ENCODE assay signal across 19 cellular contexts in the genomic region with DNA sequence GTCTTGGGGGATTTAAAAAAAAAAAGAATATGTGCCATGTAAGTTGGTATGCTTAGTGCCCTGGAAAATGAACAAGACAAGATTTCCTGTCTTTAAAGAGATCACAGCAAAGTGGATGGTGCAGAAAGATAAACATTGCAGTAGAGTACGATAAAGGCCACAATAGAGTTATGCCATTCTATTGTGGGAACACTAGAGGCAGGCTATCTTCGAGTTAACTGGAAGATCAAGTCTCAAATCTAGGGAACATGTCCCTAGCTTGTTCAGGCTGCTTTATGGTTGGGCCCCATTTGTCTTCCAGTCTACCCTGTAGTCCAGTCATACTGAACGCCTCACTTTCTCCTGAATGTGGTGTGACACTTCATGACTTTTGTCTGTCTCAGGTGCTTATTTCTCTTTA. TPM values are rescaled to one million over a fixed set of nuclear protein-coding genes. Genes with fewer than 3 reads are reported as not detected.
DNase-seq lines count a peak whose midpoint lies in the region; ATAC-seq and TF ChIP-seq lines count a peak whose summit lies in the region.
"Had no signal": no experiment of that assay in that cellular context is flagged by ENCODE, and none has a peak within 500 bp of the region (broad histone marks: within the 10 kb centered on the region; RNA-seq: fewer than 3 reads in every experiment).

No MANE protein-coding gene starts in this region.

- H3K27me3 Mint-ChIP-seq in CD4-positive, alpha-beta T cell = no peaks in the 10 kb centered on the region
- H3K27me3 Mint-ChIP-seq: CD4-positive, CD25-positive, alpha-beta regulatory T cell had no signal

- ATAC-seq in CD4-positive, alpha-beta T cell (ENCODE audit: poor library complexity) = no peak
- no peak for ATAC-seq in Panc1
- no peak for ATAC-seq in GM21825 (IDR thresholded peaks at IDR 0.05; ENCODE audit: unreplicated experiment)

- POLR2A ChIA-PET in A673 (lab: Charles Lee; ENCODE audit: low non-redundant PET) = no interaction called here
- POLR2A ChIA-PET in CD4-positive, alpha-beta T cell (lab: Charles Lee) = interaction anchor here (0.7 kb wide), 2 partner anchors 33 to 880 kb away, joined by 3 read pairs; no protein-coding TSS in a partner anchor
- POLR2A ChIA-PET in Panc1 (lab: Charles Lee) = interaction anchor here (0.5 kb wide), 1 partner anchor 209 kb away, joined by 11 read pairs; no protein-coding TSS in a partner anchor

- peaks cover 28% of the 10 kb centered on the region for H3K36me3 Mint-ChIP-seq in CD4-positive, alpha-beta T cell (ENCODE audit: low read depth)

- intact Hi-C loops in A673 (cut with micrococcal nuclease; ENCODE audit: unreplicated experiment) = no loop called here
- intact Hi-C loops in CD4-positive, alpha-beta T cell (cut with DNase I, micrococcal nuclease) = loop anchor here in 1 of 2 experiments (10.0 kb wide), 1 partner anchor 92 kb away; a partner anchor contains a TSS
- intact Hi-C loops in Panc1 (cut with micrococcal nuclease; ENCODE audit: unreplicated experiment) = no loop called here

- TF ChIP-seq CTCF in A673 (conservative IDR thresholded peaks at IDR 0.05; ENCODE audit: low read depth, low read length) (peak; percentile 30; the same call in 1 of the 2 replicates), Panc1 (IDR thresholded peaks at IDR 0.05) (peak; percentile 34), fibroblast of mammary gland (conservative IDR thresholded peaks at IDR 0.05; ENCODE audit: control insufficient read depth, insufficient read depth, low read depth, low read length) (peak; percentile 6)
- TF ChIP-seq CTCF in CD4-positive, alpha-beta T cell (IDR thresholded peaks at IDR 0.05) = no peak

- in situ Hi-C loops in Panc1 (cut with HindIII; ENCODE audit: low pct_unique_long_range_greater_than_20kb, low sequenced_read_pairs) = no loop called here

- H3K27me3 ChIP-seq in A673 (replicated peaks; ENCODE audit: insufficient read depth, low read depth, low read length, poor library complexity) (no peaks in the 10 kb centered on the region), Panc1 (ENCODE audit: control insufficient read depth, insufficient read depth, low read length) (no peaks in the 10 kb centered on the region)
- no peaks in the 10 kb centered on the region for H3K27me3 ChIP-seq in CD4-positive, alpha-beta T cell (ENCODE audit: control insufficient read depth, insufficient read depth, low read length)
- H3K27me3 ChIP-seq: hepatocyte had no signal

- BruUV-seq in A673 (replicated peaks; lab: Mats Ljungman, UMichigan) (no TSS peak), Panc1 (replicated peaks; lab: Mats Ljungman, UMichigan) (no TSS peak)

- H3K4me3 ChIP-seq in A673 (ENCODE audit: low read depth, low read length, poor library complexity, severe bottlenecking) = no peak overlapping the region
- no peak overlapping the region for H3K4me3 ChIP-seq in Panc1 (ENCODE audit: low read depth in 2 of 2, low read length in 2 of 2)
- H3K4me3 ChIP-seq in fibroblast of mammary gland (ENCODE audit: control insufficient read depth, low read depth, low read length) = no peak overlapping the region
- H3K4me3 ChIP-seq: hepatocyte had no signal

- no peak overlapping the region for H3K4me3 Mint-ChIP-seq in CD4-positive, alpha-beta T cell
- H3K4me3 Mint-ChIP-seq: CD4-positive, CD25-positive, alpha-beta regulatory T cell had no signal

- H3K4me1 Mint-ChIP-seq in CD4-positive, alpha-beta T cell (ENCODE audit: low read depth) = no peaks in the 10 kb centered on the region

- CTCF ChIA-PET in A673 (lab: Charles Lee) (no interaction called here), Panc1 (lab: Charles Lee) (interaction anchor here (0.5 kb wide), 1 partner anchor 68 kb away, joined by 6 read pairs; no protein-coding TSS in a partner anchor)
- CTCF ChIA-PET in CD4-positive, alpha-beta T cell (lab: Charles Lee) = no interaction called here

- no peak for DNase-seq in A673 (ENCODE audit: low spot score)
- DNase-seq in CD4-positive, alpha-beta T cell = no peak
- no peak for DNase-seq in Panc1 (ENCODE audit: low read depth, low spot score)
- no peak for DNase-seq in fibroblast of mammary gland (ENCODE audit: low read depth)
- DNase-seq in NCI-H1048 (lab: John Stamatoyannopoulos, UW) = no peak
- DNase-seq in CD1c-positive myeloid dendritic cell (ENCODE audit: extremely low spot score) = no peak
- DNase-seq: activated CD4-positive, CD25-positive, alpha-beta regulatory T cell; activated CD8-positive, alpha-beta memory T cell treated with anti-CD3 and anti-CD28 coated beads, Interleukin-2, amount 50 U/mL, for 4 hours; CD4-positive, CD25-positive, alpha-beta regulatory T cell; HCEC 1CT; NCI-H2081; stimulated activated CD4-positive, alpha-beta T cell treated with anti-CD3 and anti-CD28 coated beads, Interleukin-2, amount 100 ng/mL, for 24 hours had no signal

- H3K4me1 ChIP-seq in A673 (ENCODE audit: insufficient read depth, low read length, poor library complexity, severe bottlenecking) = no peaks in the 10 kb centered on the region
- H3K4me1 ChIP-seq in Panc1 (ENCODE audit: control insufficient read depth, insufficient read depth, low read length) = no peaks in the 10 kb centered on the region

- H3K9me3 ChIP-seq in A673 (ENCODE audit: low read depth, low read length, poor library complexity, severe bottlenecking) = no peaks in the 10 kb centered on the region
- H3K9me3 ChIP-seq in CD4-positive, alpha-beta T cell (ENCODE audit: control insufficient read depth, low read length) = no peaks in the 10 kb centered on the region
- no peaks in the 10 kb centered on the region for H3K9me3 ChIP-seq in Panc1 (ENCODE audit: control insufficient read depth, insufficient read depth, low read depth, low read length)

- no peak overlapping the region for H3K27ac ChIP-seq in A673 (ENCODE audit: low read depth, low read length, poor library complexity, severe bottlenecking)
- no peak overlapping the region for H3K27ac ChIP-seq in CD4-positive, alpha-beta T cell (ENCODE audit: low read depth, low read length)
- H3K27ac ChIP-seq in Panc1 (ENCODE audit: low read length) = no peak overlapping the region
- H3K27ac ChIP-seq: epithelial cell of prostate, hepatocyte had no signal

- no peaks in the 10 kb centered on the region for H3K9me3 Mint-ChIP-seq in CD4-positive, alpha-beta T cell
- H3K9me3 Mint-ChIP-seq: CD4-positive, CD25-positive, alpha-beta regulatory T cell had no signal

- peak overlapping the region; percentile 6 for H3K27ac Mint-ChIP-seq in CD4-positive, alpha-beta T cell

- H3K36me3 ChIP-seq in A673 (ENCODE audit: insufficient read depth, low read length, poor library complexity, severe bottlenecking) (no peaks in the 10 kb centered on the region), Panc1 (ENCODE audit: control insufficient read depth, insufficient read depth, low read length) (peaks cover 5% of the 10 kb centered on the region; the same call in 1 of the 2 replicates)

RNA-seq across cellular contexts. Expression of a gene that starts 18.7 kb away (rescaled TPM):
- total RNA-seq in A673 (2021) (519 and 566 TPM in 2 replicates), Panc1 (2021; ENCODE audit: unreplicated experiment) (270 TPM)
- 100 to 1,000 TPM; 173 to 177 TPM for total RNA-seq in CD4-positive, alpha-beta T cell
- 207 TPM for polyA plus RNA-seq in Panc1 (2012; ENCODE audit: insufficient read length)

RNA-seq across cellular contexts. Expression of a gene that starts 44.1 kb away (rescaled TPM):
- total RNA-seq in A673 (2021) (not detected in 2 replicates), Panc1 (2021; ENCODE audit: unreplicated experiment) (not detected)
- not detected for total RNA-seq in CD4-positive, alpha-beta T cell
- not detected for polyA plus RNA-seq in Panc1 (2012; ENCODE audit: insufficient read length)
- total RNA-seq: CD4-positive, CD25-positive, alpha-beta regulatory T cell; cerebellum; hepatocyte; LHCN-M2; urinary bladder had no signal
- polyA plus RNA-seq: adipose tissue; CD4-positive, CD25-positive, alpha-beta regulatory T cell; hepatocyte; urinary bladder had no signal
